ENCODE assay signal across 13 cellular contexts in the genomic region with DNA sequence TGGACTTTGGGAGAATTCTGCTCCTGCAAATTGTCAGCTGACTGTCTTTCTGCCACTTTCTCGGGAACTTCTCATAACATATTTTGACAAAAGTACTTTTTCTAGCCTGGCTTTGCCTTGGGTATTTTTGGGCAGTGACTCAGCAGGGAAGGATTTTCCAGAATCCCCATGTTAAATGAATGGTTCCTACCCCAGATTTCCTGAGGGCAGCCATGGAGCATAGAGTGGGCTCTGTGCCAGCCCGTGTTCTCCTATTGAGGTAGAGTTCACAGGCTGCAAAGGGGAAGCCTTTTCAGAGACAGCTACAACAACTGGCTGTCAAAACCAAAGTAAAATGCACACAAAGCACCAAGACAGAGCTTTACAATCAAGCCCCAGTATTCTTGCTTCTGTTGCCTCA. TPM values are rescaled to one million over a fixed set of nuclear protein-coding genes. Genes with fewer than 3 reads are reported as not detected.
DNase-seq lines count a peak whose midpoint lies in the region; ATAC-seq and TF ChIP-seq lines count a peak whose summit lies in the region.
"Had no signal": no experiment of that assay in that cellular context is flagged by ENCODE, and none has a peak within 500 bp of the region (broad histone marks: within the 10 kb centered on the region; RNA-seq: fewer than 3 reads in every experiment).

No MANE protein-coding gene starts in this region.

- peaks cover 3% of the 10 kb centered on the region for H3K27me3 Mint-ChIP-seq in brain

- no peaks in the 10 kb centered on the region for H3K36me3 Mint-ChIP-seq in brain

- no peaks in the 10 kb centered on the region for H3K36me3 ChIP-seq in vagina
- H3K36me3 ChIP-seq in BE2C: no peaks in the 10 kb centered on the region
- H3K36me3 ChIP-seq: sigmoid colon had no signal

- no peak for TF ChIP-seq CTCF in brain (conservative IDR thresholded peaks at IDR 0.05)
- no peak for TF ChIP-seq CTCF in vagina (IDR thresholded peaks at IDR 0.05)
- TF ChIP-seq CTCF in BE2C (IDR thresholded peaks at IDR 0.05; ENCODE audit: low read depth, low read length): no peak

- H3K4me3 ChIP-seq in vagina (no peak overlapping the region), BE2C (ENCODE audit: low read depth, low read length) (no peak overlapping the region)
- H3K4me3 ChIP-seq: sigmoid colon had no signal

- H3K27me3 ChIP-seq in vagina: no peaks in the 10 kb centered on the region
- H3K27me3 ChIP-seq in BE2C: no peaks in the 10 kb centered on the region
- H3K27me3 ChIP-seq: sigmoid colon had no signal

- H3K27ac ChIP-seq in vagina: peak overlapping the region; percentile 57

- peaks cover 36% of the 10 kb centered on the region for H3K4me1 Mint-ChIP-seq in brain

- H3K4me1 ChIP-seq in vagina (peaks cover 53% of the 10 kb centered on the region), BE2C (no peaks in the 10 kb centered on the region)
- H3K4me1 ChIP-seq: sigmoid colon had no signal

- no peak for ATAC-seq in Right ventricle myocardium inferior
- ATAC-seq in left lobe of liver: peak; percentile 40
- no peak for ATAC-seq in GM21576 (IDR thresholded peaks at IDR 0.05; ENCODE audit: unreplicated experiment)
- ATAC-seq: activated CD4-positive, CD25-positive, alpha-beta regulatory T cell treated with anti-CD3 and anti-CD28 coated beads, Interleukin-2, amount 50 U/mL, for 24 hours; HCT116 had no signal

- H3K27ac Mint-ChIP-seq in brain: peak overlapping the region in 3 of 5 experiments; percentile 22 to 86 (median 49)

- H3K9me3 ChIP-seq in vagina: no peaks in the 10 kb centered on the region
- H3K9me3 ChIP-seq in BE2C: no peaks in the 10 kb centered on the region
- H3K9me3 ChIP-seq: sigmoid colon had no signal

- DNase-seq in Right ventricle myocardium inferior (ENCODE audit: missing footprints): peak; percentile 74
- no peak for DNase-seq in cardiac septum (ENCODE audit: low spot score)
- no peak for DNase-seq in left lobe of liver (ENCODE audit: low spot score)
- DNase-seq in vagina (ENCODE audit: extremely low spot score in 2 of 2): no peak
- no peak for DNase-seq in activated effector memory CD4-positive, alpha-beta T cell treated with anti-CD3 and anti-CD28 coated beads, Interleukin-2, amount 50 U/mL, for 16 hours
- no peak for DNase-seq in BE2C
- DNase-seq: islet precursor cell, NCI-H774, sigmoid colon had no signal

- no peak overlapping the region for H3K4me3 Mint-ChIP-seq in brain

- no peaks in the 10 kb centered on the region for H3K9me3 Mint-ChIP-seq in brain

- TF ChIP-seq POLR2A in vagina (IDR thresholded peaks at IDR 0.05): no peak

- intact Hi-C loops in Right ventricle myocardium inferior (cut with DNase I): no loop called here
- intact Hi-C loops in cardiac septum (cut with DNase I): no loop called here
- intact Hi-C loops in vagina (cut with DNase I): no loop called here

RNA-seq across cellular contexts. Expression of gene BMP10, which starts 59.8 kb away (rescaled TPM):
- total RNA-seq in Right ventricle myocardium inferior (0.35 TPM), cardiac septum (0.83 TPM), left lobe of liver (6.1 TPM), vagina (not detected)
- polyA plus RNA-seq in brain (ENCODE audit: insufficient read depth, low read depth, low replicate concordance): not detected
- not detected for polyA plus RNA-seq in BE2C (2012; ENCODE audit: insufficient read depth, insufficient read length, low read depth)
- total RNA-seq: sigmoid colon had no signal
- polyA plus RNA-seq: sigmoid colon had no signal
